8 cellular contexts compared by ENCODE assay signal in the genomic region with DNA sequence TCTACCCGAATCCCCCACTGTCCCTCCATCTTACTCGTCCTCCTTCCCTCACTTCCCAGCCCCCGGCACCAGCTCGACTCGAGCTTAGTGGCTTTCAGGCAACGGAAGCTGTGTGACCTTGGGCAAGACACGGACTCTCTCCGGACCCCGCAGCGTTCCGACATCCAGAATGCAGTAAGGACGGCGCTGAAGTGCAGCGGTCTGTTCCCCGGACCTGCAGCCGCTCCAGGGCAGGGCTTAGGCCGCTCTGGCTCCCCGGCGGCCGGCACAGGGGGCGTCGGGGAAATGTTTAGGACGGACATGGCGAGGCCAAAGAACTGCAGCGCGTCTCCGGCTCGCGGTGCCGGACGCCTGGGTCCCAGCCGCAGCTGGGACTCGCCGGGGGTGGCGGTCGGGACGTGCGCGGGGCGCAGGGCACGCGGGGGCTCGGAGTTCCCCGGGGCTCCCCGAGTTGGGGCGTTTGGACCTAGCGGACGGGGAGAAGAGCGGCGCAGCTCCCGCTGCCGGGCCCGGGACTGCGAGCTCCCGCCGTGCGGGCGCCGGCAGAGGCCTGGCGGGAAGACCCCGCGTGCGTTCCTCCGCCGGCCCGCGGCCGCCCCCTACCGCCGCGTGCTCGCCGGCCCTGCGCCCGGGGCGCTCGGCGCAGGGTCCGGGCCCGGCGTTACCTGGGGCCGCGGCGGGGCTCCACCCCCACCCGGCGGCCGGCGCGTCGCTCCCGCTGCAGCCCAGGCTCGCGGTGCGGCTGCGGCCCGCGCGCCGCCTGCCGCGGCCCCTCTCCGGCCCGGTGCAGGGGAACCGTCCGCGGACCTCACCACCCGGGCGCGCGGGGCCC. TPM values are rescaled to one million over a fixed set of nuclear protein-coding genes. Genes with fewer than 3 reads are reported as not detected.
DNase-seq lines count a peak whose midpoint lies in the region; ATAC-seq and TF ChIP-seq lines count a peak whose summit lies in the region.

No MANE protein-coding gene starts in this region.

- H3K27ac ChIP-seq in GM23248 (no peak overlapping the region), iPS DF 6.9 (ENCODE audit: low read length) (no peak overlapping the region), skeletal muscle tissue (ENCODE audit: low read depth, low read length) (peak overlapping the region; percentile 19)

- CTCF ChIA-PET in activated CD4-positive, alpha-beta T cell treated with anti-CD3 and anti-CD28 coated beads for 36 hours (lab: Charles Lee) = interaction anchor here (0.8 to 1.0 kb wide), 3 partner anchors 35 to 126 kb away, joined by 4 to 5 read pairs (median 4); no protein-coding TSS in a partner anchor

- peak overlapping the region; percentile 85 for H3K4me3 Mint-ChIP-seq in activated CD4-positive, alpha-beta T cell treated with anti-CD3 and anti-CD28 coated beads for 36 hours
- peak overlapping the region; percentile 82 for H3K4me3 Mint-ChIP-seq in activated naive CD8-positive, alpha-beta T cell treated with anti-CD3 and anti-CD28 coated beads, Interleukin-2, amount 50 U/mL, for 24 hours

- DNase-seq in activated CD4-positive, alpha-beta T cell treated with anti-CD3 and anti-CD28 coated beads for 36 hours = peak; percentile 54
- DNase-seq in activated CD4-positive, alpha-beta T cell treated with anti-CD3 and anti-CD28 coated beads for 1 hour = no peak
- peak; percentile 53 for DNase-seq in GM23248
- no peak for DNase-seq in LNCaP clone FGC (ENCODE audit: low read depth)
- DNase-seq in activated naive CD8-positive, alpha-beta T cell treated with anti-CD3 and anti-CD28 coated beads, Interleukin-2, amount 50 U/mL, for 24 hours = no peak
- no peak for DNase-seq in iPS DF 6.9 (ENCODE audit: low read depth, low spot score)
- no peak for DNase-seq in OCI-M2 (lab: John Stamatoyannopoulos, UW; ENCODE audit: unreplicated experiment)

- intact Hi-C loops in activated CD4-positive, alpha-beta T cell treated with anti-CD3 and anti-CD28 coated beads for 36 hours (cut with DNase I, micrococcal nuclease) = loop anchor here (1.0 to 10.0 kb wide), 6 partner anchors 54 to 128 kb away; a partner anchor contains a TSS

- no peaks in the 10 kb centered on the region for H3K9me3 ChIP-seq in GM23248 (ENCODE audit: low read depth)
- no peaks in the 10 kb centered on the region for H3K9me3 ChIP-seq in iPS DF 6.9 (ENCODE audit: control insufficient read depth, insufficient read depth, low read length)
- no peaks in the 10 kb centered on the region for H3K9me3 ChIP-seq in skeletal muscle tissue (ENCODE audit: control insufficient read depth in 3 of 3, low read length in 3 of 3)

- H3K9me3 Mint-ChIP-seq in activated CD4-positive, alpha-beta T cell treated with anti-CD3 and anti-CD28 coated beads for 36 hours (ENCODE audit: low read depth) = no peaks in the 10 kb centered on the region
- H3K9me3 Mint-ChIP-seq in activated naive CD8-positive, alpha-beta T cell treated with anti-CD3 and anti-CD28 coated beads, Interleukin-2, amount 50 U/mL, for 24 hours = no peaks in the 10 kb centered on the region

- H3K27me3 ChIP-seq in GM23248 (replicated peaks; ENCODE audit: insufficient read depth) = no peaks in the 10 kb centered on the region
- no peaks in the 10 kb centered on the region for H3K27me3 ChIP-seq in iPS DF 6.9 (ENCODE audit: control insufficient read depth, insufficient read depth, low read length)
- no peaks in the 10 kb centered on the region for H3K27me3 ChIP-seq in skeletal muscle tissue (ENCODE audit: control insufficient read depth in 3 of 3, insufficient read depth in 3 of 3, low read length in 3 of 3)

- no peaks in the 10 kb centered on the region for H3K36me3 ChIP-seq in GM23248 (ENCODE audit: low read depth)
- H3K36me3 ChIP-seq in iPS DF 6.9 (ENCODE audit: control insufficient read depth, insufficient read depth, low read length) = no peaks in the 10 kb centered on the region
- no peaks in the 10 kb centered on the region for H3K36me3 ChIP-seq in skeletal muscle tissue (ENCODE audit: control insufficient read depth in 3 of 3, insufficient read depth in 3 of 3, low read length in 3 of 3)

- 1 to 2% methylated on average over 65 to 69 of the region's 110 CpGs for WGBS in GM23248 (ENCODE audit: low coverage in 1 of 2, low lambda C conversion rate in 2 of 2, missing lambda C conversion rate in 2 of 2), 2 experiments
- no CpG with 5 or more reads among the region's 110 CpGs for WGBS in iPS DF 6.9 (ENCODE audit: insufficient coverage, insufficient read length)

- H4K20me1 ChIP-seq in GM23248 (ENCODE audit: insufficient read depth) = no peaks in the 10 kb centered on the region

- peak overlapping the region; percentile 70 for H3K4me3 ChIP-seq in GM23248
- peak overlapping the region; percentile 78 for H3K4me3 ChIP-seq in LNCaP clone FGC (ENCODE audit: low read depth, low read length)
- H3K4me3 ChIP-seq in iPS DF 6.9 (ENCODE audit: low read length) = peak overlapping the region; percentile 52; the same call in 1 of the 2 replicates
- peak overlapping the region; percentile 68 to 91 (median 82) for H3K4me3 ChIP-seq in skeletal muscle tissue (ENCODE audit: low read length in 3 of 3)

- peak overlapping the region; percentile 80 for H3K4me2 ChIP-seq in GM23248 (ENCODE audit: unreplicated experiment)

- H3K9ac ChIP-seq in GM23248 = peak overlapping the region; percentile 53
- peak overlapping the region; percentile 72 to 93 (median 86) for H3K9ac ChIP-seq in skeletal muscle tissue (ENCODE audit: low read depth in 1 of 3, low read length in 3 of 3)

- H3K4me1 Mint-ChIP-seq in activated CD4-positive, alpha-beta T cell treated with anti-CD3 and anti-CD28 coated beads for 36 hours = peaks cover 66% of the 10 kb centered on the region
- H3K4me1 Mint-ChIP-seq in activated naive CD8-positive, alpha-beta T cell treated with anti-CD3 and anti-CD28 coated beads, Interleukin-2, amount 50 U/mL, for 24 hours = peaks cover 64% of the 10 kb centered on the region

- H3K36me3 Mint-ChIP-seq in activated CD4-positive, alpha-beta T cell treated with anti-CD3 and anti-CD28 coated beads for 36 hours (ENCODE audit: low read depth) = no peaks in the 10 kb centered on the region
- no peaks in the 10 kb centered on the region for H3K36me3 Mint-ChIP-seq in activated naive CD8-positive, alpha-beta T cell treated with anti-CD3 and anti-CD28 coated beads, Interleukin-2, amount 50 U/mL, for 24 hours (ENCODE audit: low read depth)

- H3F3A ChIP-seq in GM23248 (ENCODE audit: insufficient read depth) = peaks cover 8% of the 10 kb centered on the region

- peak overlapping the region; percentile 93 for H2AFZ ChIP-seq in GM23248

- no peaks in the 10 kb centered on the region for H3K9me2 ChIP-seq in GM23248 (ENCODE audit: insufficient read depth)

- peak; percentile 51 for TF ChIP-seq CTCF in LNCaP clone FGC (IDR thresholded peaks at IDR 0.05; ENCODE audit: control insufficient read depth, extremely low read depth, insufficient read depth)

- H3K4me1 ChIP-seq in GM23248 (ENCODE audit: insufficient read depth) (peaks cover 14% of the 10 kb centered on the region; the same call in 1 of the 2 replicates), iPS DF 6.9 (ENCODE audit: control insufficient read depth, insufficient read depth, low read length) (peaks cover 8% of the 10 kb centered on the region), skeletal muscle tissue (ENCODE audit: control insufficient read depth in 3 of 3, insufficient read depth in 3 of 3, low read length in 3 of 3) (peaks cover 18 to 52% (median 35%) of the 10 kb centered on the region in 3 donors)

- peak overlapping the region; percentile 87 for H3K27ac Mint-ChIP-seq in activated CD4-positive, alpha-beta T cell treated with anti-CD3 and anti-CD28 coated beads for 36 hours
- peak overlapping the region; percentile 74 for H3K27ac Mint-ChIP-seq in activated naive CD8-positive, alpha-beta T cell treated with anti-CD3 and anti-CD28 coated beads, Interleukin-2, amount 50 U/mL, for 24 hours

- H3K27me3 Mint-ChIP-seq in activated CD4-positive, alpha-beta T cell treated with anti-CD3 and anti-CD28 coated beads for 36 hours = no peaks in the 10 kb centered on the region
- H3K27me3 Mint-ChIP-seq in activated naive CD8-positive, alpha-beta T cell treated with anti-CD3 and anti-CD28 coated beads, Interleukin-2, amount 50 U/mL, for 24 hours = no peaks in the 10 kb centered on the region

- H3K79me2 ChIP-seq in GM23248 (ENCODE audit: insufficient read depth) = no peaks in the 10 kb centered on the region

- POLR2A ChIA-PET in activated CD4-positive, alpha-beta T cell treated with anti-CD3 and anti-CD28 coated beads for 36 hours (lab: Charles Lee) = interaction anchor here (0.6 to 1.2 kb wide), 3 partner anchors 9 to 40 kb away, joined by 4 to 9 read pairs (median 6); no protein-coding TSS in a partner anchor

- peak; percentile 33 for ATAC-seq in activated CD4-positive, alpha-beta T cell treated with anti-CD3 and anti-CD28 coated beads for 36 hours
- peak; percentile 30 for ATAC-seq in activated naive CD8-positive, alpha-beta T cell treated with anti-CD3 and anti-CD28 coated beads, Interleukin-2, amount 50 U/mL, for 24 hours

- in situ Hi-C loops in GM23248 (cut with MboI) = no loop called here

RNA-seq across cellular contexts. Expression of a gene that starts 5.6 kb away (rescaled TPM):
- 10 to 100 TPM; 61.6 to 62.9 TPM for total RNA-seq in activated CD4-positive, alpha-beta T cell treated with anti-CD3 and anti-CD28 coated beads for 36 hours
- total RNA-seq in GM23248 (2014; rRNA removed; shearing (Covaris generic)) = 2.9 and 3.9 TPM in 2 replicates
- polyA plus RNA-seq in GM23248 (2016; fragmentation: Nextera tagmentation; extraction: Ambion mirVana) = 2.0 and 2.1 TPM in 2 replicates
- 2.1 TPM for total RNA-seq in skeletal muscle tissue

RNA-seq across cellular contexts. Expression of a gene that starts 6.3 kb away (rescaled TPM):
- under 1 TPM; 0.37 to 0.61 TPM for total RNA-seq in activated CD4-positive, alpha-beta T cell treated with anti-CD3 and anti-CD28 coated beads for 36 hours
- not detected in 2 replicates for total RNA-seq in GM23248 (2014; rRNA removed; shearing (Covaris generic))
- polyA plus RNA-seq in GM23248 (2016; fragmentation: Nextera tagmentation; extraction: Ambion mirVana) = not detected in 2 replicates
- total RNA-seq in skeletal muscle tissue = not detected

Comparison
In these comparisons a context has a peak if more than half of its experiments do, and no peak if none do; other contexts are left out.
1. DNase-seq: peak in activated CD4-positive, alpha-beta T cell treated with anti-CD3 and anti-CD28 coated beads for 36 hours (single experiment) and GM23248 (single experiment); none in activated CD4-positive, alpha-beta T cell treated with anti-CD3 and anti-CD28 coated beads for 1 hour (single experiment), LNCaP clone FGC (single experiment), activated naive CD8-positive, alpha-beta T cell treated with anti-CD3 and anti-CD28 coated beads, Interleukin-2, amount 50 U/mL, for 24 hours (single experiment), iPS DF 6.9 (single experiment) and OCI-M2 (single experiment).
2. RNA of a gene that starts 5.6 kb away (total RNA-seq): 61.6 to 62.9 TPM in activated CD4-positive, alpha-beta T cell treated with anti-CD3 and anti-CD28 coated beads for 36 hours; 2.9 to 3.9 TPM in GM23248 and 2.1 TPM in skeletal muscle tissue (single experiment); every median in the first group is over 10 times any median in the second.
3. Peak in every context shown above with its lines, with median percentiles within 50 percentile points of each other: H3K4me3 ChIP-seq.